ENCODE assay signal across 24 cellular contexts in genomic region chr17:83106036-83106577, GRCh38. TPM values are rescaled to one million over a fixed set of nuclear protein-coding genes. Genes with fewer than 3 reads are reported as not detected.
DNase-seq lines count a peak whose midpoint lies in the region; TF ChIP-seq lines count a peak whose summit lies in the region.
"Had no signal": no experiment of that assay in that cellular context is flagged by ENCODE, and none has a peak within 500 bp of the region (broad histone marks: within the 10 kb centered on the region; RNA-seq: fewer than 3 reads in every experiment).

No MANE protein-coding gene starts in this region.

- peak overlapping the region; percentile 37 for H3K27ac Mint-ChIP-seq in dendritic cell treated with granulocyte-macrophage colony-stimulating factor and Interleukin-4, amounts not matched to agents 40 ng/mL and 50 ng/mL, for 4 days
- peak overlapping the region; percentile 31 for H3K27ac Mint-ChIP-seq in progenitor cell of endocrine pancreas
- peak overlapping the region; percentile 78 for H3K27ac Mint-ChIP-seq in type B pancreatic cell
- 0 out of 7 replicates have a peak overlapping the region, but pooled peaks of 1 of the 3 experiments have one; percentile 47 for H3K27ac Mint-ChIP-seq in H9
- H3K27ac Mint-ChIP-seq: activated CD4-positive, alpha-beta memory T cell treated with anti-CD3 and anti-CD28 coated beads, Interleukin-2, amount 10 ng/mL, durations not matched to agents 7 days and 5 days; activated naive CD8-positive, alpha-beta T cell treated with anti-CD3 and anti-CD28 coated beads, Interleukin-2, amount 10 ng/mL, durations not matched to agents 7 days and 5 days; memory B cell had no signal

- H2BK12ac ChIP-seq in H9 (ENCODE audit: insufficient read length, low read depth, low read length), result no peak overlapping the region

- H2AK5ac ChIP-seq in H9 (ENCODE audit: insufficient read length, low read length), result no peak overlapping the region

- H2AFZ ChIP-seq in H9 (ENCODE audit: low read length), result no peak overlapping the region

- H3K4me1 Mint-ChIP-seq in dendritic cell treated with granulocyte-macrophage colony-stimulating factor and Interleukin-4, amounts not matched to agents 40 ng/mL and 50 ng/mL, for 4 days (ENCODE audit: low read depth), result peaks cover 65% of the 10 kb centered on the region
- H3K4me1 Mint-ChIP-seq in progenitor cell of endocrine pancreas (ENCODE audit: low read depth), result peaks cover 19% of the 10 kb centered on the region
- peaks cover 30% of the 10 kb centered on the region for H3K4me1 Mint-ChIP-seq in type B pancreatic cell (ENCODE audit: unreplicated experiment)
- H3K4me1 Mint-ChIP-seq in H9, result peaks cover 0 to 8% of the 10 kb centered on the region in 2 experiments; a peak in 1 of 4 replicates
- H3K4me1 Mint-ChIP-seq: activated naive CD8-positive, alpha-beta T cell treated with anti-CD3 and anti-CD28 coated beads, Interleukin-2, amount 10 ng/mL, durations not matched to agents 7 days and 5 days had no signal

- H3K79me2 ChIP-seq in H9 (ENCODE audit: insufficient read depth, low read length), result no peaks in the 10 kb centered on the region

- peaks cover 58% of the 10 kb centered on the region for H3K27me3 Mint-ChIP-seq in dendritic cell treated with granulocyte-macrophage colony-stimulating factor and Interleukin-4, amounts not matched to agents 40 ng/mL and 50 ng/mL, for 4 days
- H3K27me3 Mint-ChIP-seq in progenitor cell of endocrine pancreas, result peaks cover 15% of the 10 kb centered on the region
- peaks cover 6% of the 10 kb centered on the region for H3K27me3 Mint-ChIP-seq in type B pancreatic cell
- H3K27me3 Mint-ChIP-seq in H9 (ENCODE audit: low read depth), result peaks cover 5% of the 10 kb centered on the region; the same call in 1 of the 2 replicates

- no peak overlapping the region for H3K27ac ChIP-seq in H9 (ENCODE audit: insufficient read length, low read depth, low read length)
- H3K27ac ChIP-seq: epithelial cell of prostate had no signal

- peak; percentile 77 to 87 for DNase-seq in NCI-H526 (lab: John Stamatoyannopoulos, UW)
- DNase-seq in progenitor cell of endocrine pancreas (ENCODE audit: low spot score, unreplicated experiment), result no peak
- no peak for DNase-seq in type B pancreatic cell (ENCODE audit: extremely low spot score, unreplicated experiment)
- DNase-seq in H9, result no peak
- no peak for DNase-seq in NCI-H1048 (lab: John Stamatoyannopoulos, UW)
- no peak for DNase-seq in mucosa of gallbladder (ENCODE audit: low spot score)
- DNase-seq: activated CD4-positive, alpha-beta memory T cell treated with anti-CD3 and anti-CD28 coated beads, Interleukin-2, amount 10 ng/mL, durations not matched to agents 7 days and 5 days; activated effector memory CD4-positive, alpha-beta T cell treated with Interleukin-2 at 50 U/mL for 16 hours; activated naive CD8-positive, alpha-beta T cell treated with anti-CD3 and anti-CD28 coated beads, Interleukin-2, amount 10 ng/mL, durations not matched to agents 7 days and 5 days; C1 segment of cervical spinal cord; effector CD4-positive, alpha-beta T cell; left colon; NCI-H2081 treated with DMSO at 0.1 percent for 48 hours; NCI-H446; PC-3; SHP77; stimulated activated naive CD8-positive, alpha-beta T cell treated with anti-CD3 and anti-CD28 coated beads, Interleukin-15, Interleukin-2, amounts not matched to agents 100 U/mL and 50 U/mL, for 24 hours; SW 1271; T1000 had no signal

- TF ChIP-seq CTCF in progenitor cell of endocrine pancreas (IDR thresholded peaks at IDR 0.05; ENCODE audit: unreplicated experiment) (no peak), type B pancreatic cell (conservative IDR thresholded peaks at IDR 0.05) (no peak), H9 (conservative IDR thresholded peaks at IDR 0.05) (no peak)

- no CpG with 5 or more reads among the region's 22 CpGs for WGBS in H9 (ENCODE audit: extremely low coverage, insufficient read length, low lambda C conversion rate)

- H2BK120ac ChIP-seq in H9 (ENCODE audit: low read depth, low read length, poor library complexity, severe bottlenecking), result no peak overlapping the region

- H3K27me3 ChIP-seq in H9 (ENCODE audit: insufficient read depth, low read length), result no peaks in the 10 kb centered on the region

- H3K23me2 ChIP-seq in H9 (ENCODE audit: insufficient read length, low read depth, low read length, poor library complexity, severe bottlenecking), result no peaks in the 10 kb centered on the region

- H3K4me3 Mint-ChIP-seq in dendritic cell treated with granulocyte-macrophage colony-stimulating factor and Interleukin-4, amounts not matched to agents 40 ng/mL and 50 ng/mL, for 4 days, result no peak overlapping the region
- H3K4me3 Mint-ChIP-seq in progenitor cell of endocrine pancreas (ENCODE audit: low read depth) (no peak overlapping the region), type B pancreatic cell (peak overlapping the region; percentile 57), H9 (no peak overlapping the region)
- H3K4me3 Mint-ChIP-seq: activated CD4-positive, alpha-beta memory T cell treated with anti-CD3 and anti-CD28 coated beads, Interleukin-2, amount 10 ng/mL, durations not matched to agents 7 days and 5 days; activated naive CD8-positive, alpha-beta T cell treated with anti-CD3 and anti-CD28 coated beads, Interleukin-2, amount 10 ng/mL, durations not matched to agents 7 days and 5 days; memory B cell had no signal

- no peak overlapping the region for H4K91ac ChIP-seq in H9 (ENCODE audit: insufficient read length, low read depth, low read length)

- H3K4ac ChIP-seq in H9 (ENCODE audit: low read depth, low read length), result no peak overlapping the region

- H3K56ac ChIP-seq in H9 (ENCODE audit: insufficient read length, low read depth, low read length), result no peak overlapping the region

- no peak overlapping the region for H3K9ac ChIP-seq in H9 (ENCODE audit: extremely low read depth, insufficient read length, low read length)

- no peak overlapping the region for H3T11ph ChIP-seq in H9 (ENCODE audit: low read length)

- no peak overlapping the region for H3K14ac ChIP-seq in H9 (ENCODE audit: insufficient read depth, low read length)

- H3K23ac ChIP-seq in H9 (ENCODE audit: insufficient read length, low read depth, low read length), result no peak overlapping the region

- no peaks in the 10 kb centered on the region for H3K79me1 ChIP-seq in H9 (ENCODE audit: insufficient read depth, low read depth, low read length, poor library complexity, severe bottlenecking)

- H3K18ac ChIP-seq in H9 (ENCODE audit: insufficient read length, low read depth, low read length), result no peak overlapping the region

- H4K20me1 ChIP-seq in H9 (ENCODE audit: control insufficient read depth, insufficient read depth, insufficient read length), result no peaks in the 10 kb centered on the region

- H2BK15ac ChIP-seq in H9 (ENCODE audit: low read depth, low read length), result no peak overlapping the region

- intact Hi-C loops in dendritic cell treated with granulocyte-macrophage colony-stimulating factor and Interleukin-4, amounts not matched to agents 40 ng/mL and 50 ng/mL, for 4 days (cut with micrococcal nuclease), result no loop called here

- H4K5ac ChIP-seq in H9 (ENCODE audit: insufficient read length, low read depth, low read length), result no peak overlapping the region

- no peak overlapping the region for H3K4me2 ChIP-seq in H9 (ENCODE audit: insufficient read depth, insufficient read length, low read length)

- no peaks in the 10 kb centered on the region for H3K9me3 Mint-ChIP-seq in dendritic cell treated with granulocyte-macrophage colony-stimulating factor and Interleukin-4, amounts not matched to agents 40 ng/mL and 50 ng/mL, for 4 days
- H3K9me3 Mint-ChIP-seq in progenitor cell of endocrine pancreas (ENCODE audit: low read depth) (peaks cover 5% of the 10 kb centered on the region), type B pancreatic cell (no peaks in the 10 kb centered on the region), H9 (peaks cover 2 to 13% of the 10 kb centered on the region in 2 experiments; a peak in 3 of 5 replicates)
- H3K9me3 Mint-ChIP-seq: activated CD4-positive, alpha-beta memory T cell treated with anti-CD3 and anti-CD28 coated beads, Interleukin-2, amount 10 ng/mL, durations not matched to agents 7 days and 5 days; activated naive CD8-positive, alpha-beta T cell treated with anti-CD3 and anti-CD28 coated beads, Interleukin-2, amount 10 ng/mL, durations not matched to agents 7 days and 5 days; IgD-negative memory B cell; memory B cell had no signal

- H4K8ac ChIP-seq in H9 (replicated peaks; ENCODE audit: insufficient read length, low read depth, low read length), result no peak overlapping the region

- no peak overlapping the region for H2BK20ac ChIP-seq in H9 (ENCODE audit: low read depth, low read length, poor library complexity, severe bottlenecking)

- H3K9me3 ChIP-seq in H9 (ENCODE audit: control insufficient read depth, low read depth, low read length), result no peaks in the 10 kb centered on the region

- no peaks in the 10 kb centered on the region for H3K36me3 Mint-ChIP-seq in dendritic cell treated with granulocyte-macrophage colony-stimulating factor and Interleukin-4, amounts not matched to agents 40 ng/mL and 50 ng/mL, for 4 days (ENCODE audit: low read depth)
- peaks cover 1% of the 10 kb centered on the region for H3K36me3 Mint-ChIP-seq in progenitor cell of endocrine pancreas (ENCODE audit: insufficient read depth)
- H3K36me3 Mint-ChIP-seq in type B pancreatic cell, result no peaks in the 10 kb centered on the region
- no peaks in the 10 kb centered on the region; a peak in 2 of 7 replicates for H3K36me3 Mint-ChIP-seq in H9 (ENCODE audit: insufficient read depth in 1 of 3, low read depth in 3 of 3)
- H3K36me3 Mint-ChIP-seq: activated naive CD8-positive, alpha-beta T cell treated with anti-CD3 and anti-CD28 coated beads, Interleukin-2, amount 10 ng/mL, durations not matched to agents 7 days and 5 days; brain; IgD-negative memory B cell; memory B cell had no signal

- H2BK5ac ChIP-seq in H9 (ENCODE audit: insufficient read length, low read length), result no peak overlapping the region

- H3K4me1 ChIP-seq in H9 (ENCODE audit: insufficient read depth, low read length), result no peaks in the 10 kb centered on the region

RNA-seq across cellular contexts. Expression of gene METRNL, which starts 26.7 kb away (rescaled TPM):
- 54.6 and 56.2 TPM in 2 replicates for total RNA-seq in progenitor cell of endocrine pancreas
- 76.2 and 145 TPM in 2 replicates for total RNA-seq in type B pancreatic cell (ENCODE audit: low replicate concordance)
- total RNA-seq in H9 (2021), result 19.4 and 21.4 TPM in 2 replicates
- total RNA-seq in mucosa of gallbladder, result 45.8 TPM

Comparison
In these comparisons a context has a peak if more than half of its experiments do, and no peak if none do; other contexts are left out.
1. DNase-seq: peak in NCI-H526 (2 of 2); none in progenitor cell of endocrine pancreas (single experiment), type B pancreatic cell (single experiment), H9 (single experiment), NCI-H1048 (single experiment) and mucosa of gallbladder (single experiment).